In genomic region chr17:6752068-6752909, GRCh38 we compare ENCODE assay signal across 8 cellular contexts. TPM values are rescaled to one million over a fixed set of nuclear protein-coding genes. Genes with fewer than 3 reads are reported as not detected.
DNase-seq lines count a peak whose midpoint lies in the region; ATAC-seq and TF ChIP-seq lines count a peak whose summit lies in the region.

No MANE protein-coding gene starts in this region.

- H3K27ac ChIP-seq in HEK293 (ENCODE audit: extremely low read depth, low read depth, low read length), result no peak overlapping the region; the same call in 1 of the 2 replicates
- H3K27ac ChIP-seq in neutrophil, result peak overlapping the region; percentile 16

- TF ChIP-seq CTCF in HEK293 (tag by site-specific recombination; IDR thresholded peaks at IDR 0.05), result no peak
- TF ChIP-seq CTCF in fibroblast of mammary gland (conservative IDR thresholded peaks at IDR 0.05; ENCODE audit: control insufficient read depth, insufficient read depth, low read depth, low read length), result no peak
- no peak for TF ChIP-seq CTCF in neutrophil (IDR thresholded peaks at IDR 0.05)

- H3K27me3 Mint-ChIP-seq in T-helper 17 cell, result no peaks in the 10 kb centered on the region

- peaks cover 17% of the 10 kb centered on the region for H3K4me1 Mint-ChIP-seq in T-helper 17 cell

- peak overlapping the region; percentile 66 for H3K27ac Mint-ChIP-seq in T-helper 17 cell

- H3K27me3 ChIP-seq in neutrophil, result no peaks in the 10 kb centered on the region

- no peaks in the 10 kb centered on the region; the same call in 1 of the 2 replicates for H3K4me1 ChIP-seq in HEK293 (ENCODE audit: control insufficient read depth, insufficient read depth, low read length)
- peaks cover 31 to 39% of the 10 kb centered on the region in 2 experiments for H3K4me1 ChIP-seq in neutrophil (ENCODE audit: control insufficient read depth in 1 of 2, insufficient read depth in 1 of 2, low read depth in 1 of 2, low read length in 1 of 2)

- no peak overlapping the region for H3K4me3 Mint-ChIP-seq in T-helper 17 cell

- peaks cover 2% of the 10 kb centered on the region for H3K36me3 Mint-ChIP-seq in T-helper 17 cell (ENCODE audit: low read depth)

- H3K4me3 ChIP-seq in HEK293 (ENCODE audit: low read depth, low read length) (no peak overlapping the region), fibroblast of mammary gland (ENCODE audit: control insufficient read depth, low read depth, low read length) (no peak overlapping the region), neutrophil (ENCODE audit: low read depth in 1 of 2, low read length in 1 of 2) (no peak overlapping the region)

- ATAC-seq in T-helper 17 cell, result no peak
- ATAC-seq in HG03460 (IDR thresholded peaks at IDR 0.05; ENCODE audit: unreplicated experiment), result no peak

- CTCF ChIA-PET in HEK293 (lab: Yijun Ruan, JAX), result no interaction called here

- H3K9me3 ChIP-seq in HEK293 (ENCODE audit: control insufficient read depth, insufficient read depth, low read depth, low read length) (no peaks in the 10 kb centered on the region), T-helper 17 cell (ENCODE audit: control insufficient read depth, low read length, poor library complexity, severe bottlenecking) (no peaks in the 10 kb centered on the region), neutrophil (no peaks in the 10 kb centered on the region)

- POLR2A ChIA-PET in HEK293 (lab: Yijun Ruan, JAX), result interaction anchor here (0.6 to 0.7 kb wide), 2 partner anchors 101 to 206 kb away, joined by 3 read pairs; partner anchors contain the start of genes C17orf100 and MED31

- H3K36me3 ChIP-seq in HEK293 (ENCODE audit: control insufficient read depth in 2 of 2, insufficient read depth in 1 of 2, low read length in 2 of 2) (no peaks in the 10 kb centered on the region), neutrophil (no peaks in the 10 kb centered on the region)

- DNase-seq in T-helper 17 cell, result no peak
- DNase-seq in fibroblast of mammary gland (ENCODE audit: low read depth), result peak; percentile 100
- no peak for DNase-seq in NCI-H748 treated with DMSO at 0.1 percent for 48 hours (lab: John Stamatoyannopoulos, UW)
- no peak for DNase-seq in NCI-H146 treated with DMSO at 0.1 percent for 48 hours (lab: John Stamatoyannopoulos, UW; ENCODE audit: unreplicated experiment)
- no peak for DNase-seq in central memory CD4-positive, alpha-beta T cell

TF ChIP-seq in HEK293, 187 proteins besides CTCF, POLR2A, EP300 and RAD21:
- TF ChIP-seq ZNF518A (tag by site-specific recombination; conservative IDR thresholded peaks at IDR 0.05; ENCODE audit: low read depth), result peak; percentile 64
- TF ChIP-seq ZNF16 (tag by site-specific recombination; IDR thresholded peaks at IDR 0.05; ENCODE audit: low read depth), result no peak

RNA-seq across cellular contexts. Expression of gene XAF1, which starts 3.6 kb away (rescaled TPM):
- total RNA-seq in T-helper 17 cell, result 10 to 100 TPM; 41.2 to 53.2 TPM

RNA-seq across cellular contexts. Expression of gene FBXO39, which starts 23.7 kb away (rescaled TPM):
- under 1 TPM; 0.17 to 0.44 TPM for total RNA-seq in T-helper 17 cell

RNA-seq across cellular contexts. Expression of gene SLC13A5, which starts 39.1 kb away (rescaled TPM):
- total RNA-seq in T-helper 17 cell, result not detected
